Comparison of ENCODE assay signal across 22 cellular contexts in the genomic region with DNA sequence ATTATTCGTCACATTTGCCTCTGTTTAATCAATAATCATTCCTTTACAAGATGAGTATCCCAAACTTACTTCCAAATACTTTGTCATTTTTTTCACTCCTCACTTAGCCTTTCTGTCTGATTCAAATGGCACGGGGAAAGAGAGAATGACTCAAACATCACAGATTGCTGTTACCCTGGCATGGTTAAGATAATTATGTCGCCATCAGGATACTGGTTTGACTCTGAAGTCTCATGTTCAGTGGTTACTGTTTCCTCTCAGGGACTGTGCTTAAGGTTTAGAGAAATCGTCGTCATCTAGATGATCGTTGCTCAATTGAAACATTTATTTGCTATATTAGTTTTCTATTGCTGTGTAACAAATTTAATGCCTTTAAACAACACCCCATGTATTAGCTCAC. TPM values are rescaled to one million over a fixed set of nuclear protein-coding genes. Genes with fewer than 3 reads are reported as not detected.
DNase-seq lines count a peak whose midpoint lies in the region; ATAC-seq, FAIRE-seq and TF ChIP-seq lines count a peak whose summit lies in the region.
"Had no signal": no experiment of that assay in that cellular context is flagged by ENCODE, and none has a peak within 500 bp of the region (broad histone marks: within the 10 kb centered on the region; RNA-seq: fewer than 3 reads in every experiment).

No MANE protein-coding gene starts in this region.

- H3K27me3 ChIP-seq in HCT116 (ENCODE audit: insufficient read depth, low read length) (no peaks in the 10 kb centered on the region), H1 (replicated peaks in 1 of 4; ENCODE audit: control insufficient read depth in 3 of 4, extremely low read depth in 1 of 4, insufficient read depth in 3 of 4, low read length in 3 of 4) (no peaks in the 10 kb centered on the region), upper lobe of right lung (no peaks in the 10 kb centered on the region), H7 (ENCODE audit: control insufficient read depth, insufficient read depth, low read length) (no peaks in the 10 kb centered on the region)

- H3K4ac ChIP-seq in H1 (replicated peaks; ENCODE audit: insufficient read length, low read depth, low read length) = no peak overlapping the region

- no peak overlapping the region for H2AFZ ChIP-seq in HCT116 (ENCODE audit: low read depth, low read length, poor library complexity, severe bottlenecking)
- H2AFZ ChIP-seq in H1 (ENCODE audit: low read length) = 0 out of 2 replicates have a peak overlapping the region, but pooled peaks have one; percentile 94
- H2AFZ ChIP-seq: PC-9 had no signal

- no peak overlapping the region for H2AK5ac ChIP-seq in H1 (ENCODE audit: low read depth, low read length)

- TF ChIP-seq RAD21 in HCT116 (IDR thresholded peaks at IDR 0.05; ENCODE audit: low read depth) (no peak), H1 (IDR thresholded peaks at IDR 0.05 in 1 of 2, conservative IDR thresholded peaks at IDR 0.05 in 1 of 2; ENCODE audit: low read depth in 2 of 2, low read length in 2 of 2) (no peak)

- no peak for TF ChIP-seq CTCF in HCT116 (IDR thresholded peaks at IDR 0.05 in 2 of 3, conservative IDR thresholded peaks at IDR 0.05 in 1 of 3; ENCODE audit: borderline replicate concordance in 1 of 3, insufficient read depth in 1 of 3, low read depth in 2 of 3, low read length in 2 of 3)
- TF ChIP-seq CTCF in H1 (IDR thresholded peaks at IDR 0.05; ENCODE audit: control extremely low read depth in 1 of 3, insufficient read depth in 1 of 3, low read depth in 1 of 3, low read length in 3 of 3) = no peak
- no peak for TF ChIP-seq CTCF in upper lobe of right lung (IDR thresholded peaks at IDR 0.05)

- H4K8ac ChIP-seq in H1 (ENCODE audit: extremely low read depth, insufficient read depth, low read length) = no peak overlapping the region

- intact Hi-C loops in HCT116 (cut with micrococcal nuclease) = no loop called here
- intact Hi-C loops in upper lobe of right lung (cut with DNase I) = no loop called here

- H3K27ac Mint-ChIP-seq in activated T-cell treated with anti-CD3 and anti-CD28 coated beads, Interleukin-2, amount 50 U/mL, for 72 hours = peak overlapping the region; percentile 71
- H3K27ac Mint-ChIP-seq: H9 had no signal

- H3K9me3 Mint-ChIP-seq in activated T-cell treated with anti-CD3 and anti-CD28 coated beads, Interleukin-2, amount 50 U/mL, for 72 hours = no peaks in the 10 kb centered on the region
- H3K9me3 Mint-ChIP-seq: H9 had no signal

- H3K27me3 Mint-ChIP-seq in activated T-cell treated with anti-CD3 and anti-CD28 coated beads, Interleukin-2, amount 50 U/mL, for 72 hours (ENCODE audit: low read depth) = peaks cover 45% of the 10 kb centered on the region

- no peak overlapping the region for H3K23ac ChIP-seq in H1 (ENCODE audit: insufficient read length)

- H3K4me2 ChIP-seq in HCT116 (ENCODE audit: low read length) (no peak overlapping the region), H1 (ENCODE audit: insufficient read depth in 1 of 2, low read depth in 2 of 2, low read length in 2 of 2) (no peak overlapping the region)
- H3K4me2 ChIP-seq: A549, PC-9 had no signal

- H3K9me2 ChIP-seq in HCT116 (ENCODE audit: insufficient read depth) = no peaks in the 10 kb centered on the region

- H3K36me3 ChIP-seq in HCT116 (ENCODE audit: control insufficient read depth in 1 of 2, insufficient read depth in 2 of 2, low read length in 2 of 2) (peaks cover 0 to 15% of the 10 kb centered on the region in 2 experiments; a peak in 2 of 4 replicates), H1 (ENCODE audit: control insufficient read depth in 2 of 4, insufficient read depth in 4 of 4, low read length in 3 of 4) (no peaks in the 10 kb centered on the region), upper lobe of right lung (no peaks in the 10 kb centered on the region), H7 (replicated peaks; ENCODE audit: control insufficient read depth, insufficient read depth, low read length) (no peaks in the 10 kb centered on the region)
- H3K36me3 ChIP-seq: SJCRH30 had no signal

- H4K20me1 ChIP-seq in HCT116 (ENCODE audit: insufficient read depth) (no peaks in the 10 kb centered on the region), H1 (replicated peaks in 1 of 2; ENCODE audit: control insufficient read depth in 1 of 2, insufficient read depth in 2 of 2, low read length in 2 of 2) (no peaks in the 10 kb centered on the region)

- H3K4me1 Mint-ChIP-seq in activated T-cell treated with anti-CD3 and anti-CD28 coated beads, Interleukin-2, amount 50 U/mL, for 72 hours (ENCODE audit: low read depth) = peaks cover 26% of the 10 kb centered on the region

- H2BK5ac ChIP-seq in H1 (ENCODE audit: low read depth, low read length) = no peak overlapping the region

- no peak overlapping the region for H4K91ac ChIP-seq in H1 (replicated peaks; ENCODE audit: insufficient read length, low read length)

- no peak for TF ChIP-seq POLR2A in HCT116 (IDR thresholded peaks at IDR 0.05; ENCODE audit: borderline replicate concordance, extremely low read depth, insufficient read depth, insufficient read length)
- TF ChIP-seq POLR2A in H1 (IDR thresholded peaks at IDR 0.05; ENCODE audit: control extremely low read depth in 1 of 2, low read depth in 2 of 2, low read length in 2 of 2) = no peak

- H3K9ac ChIP-seq in HCT116 (ENCODE audit: low read length) (peak overlapping the region; percentile 13; the same call in 1 of the 2 replicates), H1 (replicated peaks in 1 of 4; ENCODE audit: extremely low read depth in 1 of 4, low read depth in 3 of 4, low read length in 3 of 4) (no peak overlapping the region)

- H3K36me3 Mint-ChIP-seq in activated T-cell treated with anti-CD3 and anti-CD28 coated beads, Interleukin-2, amount 50 U/mL, for 72 hours (ENCODE audit: insufficient read depth in 2 of 2) = no peaks in the 10 kb centered on the region

- no peak for FAIRE-seq in H1 (lab: Jason Lieb, UNC)
- FAIRE-seq: A549, G401.6, HepG2 had no signal

- no peak overlapping the region for H2BK120ac ChIP-seq in H1 (replicated peaks; ENCODE audit: low read depth, low read length)

- H3K56ac ChIP-seq in H1 (replicated peaks; ENCODE audit: insufficient read length, low read depth, low read length) = no peak overlapping the region

- 71% methylated on average over 6 of the region's 6 CpGs; no CpG with 5 or more reads in 1 of the 2 experiments for WGBS in H1 (ENCODE audit: extremely low coverage in 1 of 2, insufficient coverage in 1 of 2, insufficient read length in 1 of 2, insufficient replicate concordance in 2 of 2, low coverage in 1 of 2, low lambda C conversion rate in 2 of 2, missing lambda C conversion rate in 1 of 2), 2 experiments

- H3K79me1 ChIP-seq in H1 (ENCODE audit: low read depth, low read length) = no peaks in the 10 kb centered on the region

- POLR2A ChIA-PET in HCT116 (lab: Charles Lee) = no interaction called here
- POLR2A ChIA-PET in H1 (lab: Charles Lee; ENCODE audit: partially characterized antibody) = no interaction called here

- peak; percentile 88 to 98 for ATAC-seq in activated T-cell treated with anti-CD3 and anti-CD28 coated beads, Interleukin-2, amount 50 U/mL, for 72 hours (replicated peaks in 1 of 2)
- no peak for ATAC-seq in HCT116
- ATAC-seq in upper lobe of right lung = peak; percentile 31
- no peak for ATAC-seq in HG02588 (IDR thresholded peaks at IDR 0.05; ENCODE audit: unreplicated experiment)
- ATAC-seq in GM19467 (IDR thresholded peaks at IDR 0.05; ENCODE audit: unreplicated experiment) = no peak
- ATAC-seq: A549, HepG2 had no signal

- RAD21 ChIA-PET in HCT116 (lab: Charles Lee; ENCODE audit: low non-redundant PET in 1 of 2, low total read pairs in 2 of 2, uncharacterized antibody in 2 of 2, unreplicated experiment in 2 of 2) = no interaction called here

- TF ChIP-seq EP300 in H1 (IDR thresholded peaks at IDR 0.05; ENCODE audit: borderline replicate concordance in 1 of 2, low read depth in 2 of 2, low read length in 2 of 2) = no peak

- no peak overlapping the region for H3K4me3 Mint-ChIP-seq in activated T-cell treated with anti-CD3 and anti-CD28 coated beads, Interleukin-2, amount 50 U/mL, for 72 hours
- H3K4me3 Mint-ChIP-seq: H9 had no signal

- H2BK12ac ChIP-seq in H1 (ENCODE audit: low read depth, low read length) = no peak overlapping the region

- H3K4me1 ChIP-seq in HCT116 (ENCODE audit: control insufficient read depth in 1 of 2, insufficient read depth in 2 of 2, low read length in 2 of 2) (peaks cover 42 to 76% of the 10 kb centered on the region in 2 experiments), H1 (replicated peaks in 1 of 4; ENCODE audit: control insufficient read depth in 3 of 4, insufficient read depth in 4 of 4, low read length in 3 of 4) (peaks cover 0 to 8% (median 0%) of the 10 kb centered on the region in 4 experiments; a peak in 1 of 7 replicates), upper lobe of right lung (no peaks in the 10 kb centered on the region)
- H3K4me1 ChIP-seq: SJCRH30 had no signal

- peaks cover 23% of the 10 kb centered on the region for H3K79me2 ChIP-seq in HCT116 (ENCODE audit: insufficient read depth, low read length)
- H3K79me2 ChIP-seq in H1 (ENCODE audit: control insufficient read depth in 1 of 2, insufficient read depth in 2 of 2, low read length in 2 of 2) = no peaks in the 10 kb centered on the region

- H2BK15ac ChIP-seq in H1 (ENCODE audit: low read length) = no peak overlapping the region

- no peaks in the 10 kb centered on the region for H3K9me3 ChIP-seq in HCT116 (ENCODE audit: control insufficient read depth in 1 of 2, insufficient read depth in 1 of 2, low read depth in 1 of 2, low read length in 2 of 2)
- H3K9me3 ChIP-seq in H1 (ENCODE audit: insufficient read depth in 2 of 2, low read depth in 1 of 2, low read length in 1 of 2) = no peaks in the 10 kb centered on the region
- no peaks in the 10 kb centered on the region for H3K9me3 ChIP-seq in upper lobe of right lung
- H3K9me3 ChIP-seq: A549, SJCRH30 had no signal

- no TSS peak for BruUV-seq in HCT116 (replicated peaks; lab: Mats Ljungman, UMichigan)

- H3K27ac ChIP-seq in HCT116 (ENCODE audit: low read depth, low read length) (no peak overlapping the region), H1 (ENCODE audit: low read depth, low read length) (no peak overlapping the region), upper lobe of right lung (no peak overlapping the region)
- H3K27ac ChIP-seq: A549, PC-9, SJCRH30 had no signal

- no peaks in the 10 kb centered on the region; the same call in 1 of the 2 replicates for H3K23me2 ChIP-seq in H1 (ENCODE audit: low read depth, low read length)

- H2BK20ac ChIP-seq in H1 (ENCODE audit: low read length) = no peak overlapping the region

- no peak for DNase-seq in activated T-cell treated with anti-CD3 and anti-CD28 coated beads, Interleukin-2, amount 50 U/mL, for 72 hours
- DNase-seq in activated T-cell treated with anti-CD3 and anti-CD28 coated beads, Interleukin-2, amount 50 U/mL, for 1 hour = no peak
- DNase-seq in HCT116 (ENCODE audit: low read depth, low spot score) (no peak), H1 (ENCODE audit: low read depth in 1 of 2, low spot score in 2 of 2) (no peak), upper lobe of right lung (no peak), H7 (no peak)
- DNase-seq: C1 segment of cervical spinal cord, DND-41, H9, KG1, NCI-H1048, NCI-H1436 treated with DMSO at 0.1 percent for 48 hours, NCI-H2081 treated with DMSO at 0.1 percent for 48 hours, NCI-H510A treated with DMSO at 0.1 percent for 48 hours, NCI-H82, PC-9, SJCRH30 had no signal

- H3K14ac ChIP-seq in H1 (ENCODE audit: insufficient read length) = no peak overlapping the region

- H4K5ac ChIP-seq in H1 (ENCODE audit: insufficient read length, low read depth, low read length) = no peak overlapping the region

- CTCF ChIA-PET in HCT116 (lab: Charles Lee) = no interaction called here
- CTCF ChIA-PET in H1 (lab: Charles Lee; ENCODE audit: partially characterized antibody) = interaction anchor here (0.6 to 1.1 kb wide), 3 partner anchors 10 to 184 kb away, joined by 3 read pairs; no protein-coding TSS in a partner anchor

- no peak overlapping the region for H3K18ac ChIP-seq in H1 (ENCODE audit: extremely low read depth, low read length)

- H3K4me3 ChIP-seq in HCT116 (replicated peaks in 1 of 2; ENCODE audit: low read depth in 1 of 2, low read length in 2 of 2) (no peak overlapping the region), H1 (ENCODE audit: extremely low read depth in 1 of 4, insufficient read depth in 2 of 4, low read depth in 3 of 4, low read length in 4 of 4) (no peak overlapping the region), upper lobe of right lung (no peak overlapping the region), H7 (ENCODE audit: insufficient read depth, low read depth, low read length) (no peak overlapping the region)
- H3K4me3 ChIP-seq: A549, PC-9, SJCRH30 had no signal

RNA-seq across cellular contexts. Expression of a gene that starts 45.2 kb away (rescaled TPM):
- 100 to 1,000 TPM in 1 of 2 donors, 10 to 100 TPM in 1; 88.7 to 112 TPM for total RNA-seq in activated T-cell treated with anti-CD3 and anti-CD28 coated beads, Interleukin-2, amount 50 U/mL, for 72 hours
- 251 TPM for total RNA-seq in HCT116 (2021; ENCODE audit: unreplicated experiment)
- polyA plus RNA-seq in HCT116 (2012) = 113 and 123 TPM in 2 replicates
- total RNA-seq in H1 (2021; fragmentation: NEBNext Ultra II Directional; extraction: Animal tissue kit (Norgen Biotek cat#: 25700)) = 162 and 165 TPM in 2 replicates
- 91.9 and 97.1 TPM in 2 replicates for polyA plus RNA-seq in H1 (2011; rRNA removed)
- polyA plus RNA-seq in H1 (2011; cell fraction: cytosol; rRNA removed) = 131 TPM
- polyA plus RNA-seq in H1 (2011; cell fraction: nucleus; rRNA removed) = 107 TPM
- 92.8 to 135 TPM (median 97.9 TPM) in 4 replicates for polyA plus RNA-seq in H1 (2012, experiment 1 of 2)
- polyA plus RNA-seq in H1 (2012, experiment 2 of 2) = 18.8 TPM
- polyA plus RNA-seq in H1 (2013, experiment 1 of 2) = 113 TPM
- 121 TPM for polyA plus RNA-seq in H1 (2013, experiment 2 of 2)
- 183 and 188 TPM in 2 replicates for polyA minus RNA-seq in H1 (2011; rRNA and poly(A)+ RNA removed)
- 187 TPM for polyA minus RNA-seq in H1 (2011; cell fraction: cytosol; rRNA and poly(A)+ RNA removed)
- 75.9 TPM for polyA minus RNA-seq in H1 (2011; cell fraction: nucleus; rRNA and poly(A)+ RNA removed)
- total RNA-seq in upper lobe of right lung = 98.0 TPM
- total RNA-seq in H7 (2014; rRNA removed; shearing (Covaris generic)) = 137 and 174 TPM in 2 replicates

Comparison
In these comparisons a context has a peak if more than half of its experiments do, and no peak if none do; other contexts are left out.
1. ATAC-seq: peak in activated T-cell treated with anti-CD3 and anti-CD28 coated beads, Interleukin-2, amount 50 U/mL, for 72 hours (2 of 2) and upper lobe of right lung (single experiment); none in HCT116 (single experiment), HG02588 (single experiment) and GM19467 (single experiment).